7 cellular contexts compared by ENCODE assay signal in genomic region chr6:67064323-67064722, GRCh38.
"Had no signal": no experiment of that assay in that cellular context is flagged by ENCODE, and none has a peak within 500 bp of the region (broad histone marks: within the 10 kb centered on the region; RNA-seq: fewer than 3 reads in every experiment).

No MANE protein-coding gene starts in this region.

- H3K4me3 ChIP-seq: GM23248, HAP-1 had no signal

- ATAC-seq: HCT116 had no signal

- H2AFZ ChIP-seq: GM23248 had no signal

- H3K9ac ChIP-seq: GM23248 had no signal

- H3K27ac ChIP-seq: GM23248 had no signal

- DNase-seq: GM23248, GOT3, H7, HFFc6, IMR-90 had no signal
